Comparison of ENCODE assay signal across 10 cellular contexts in genomic region chr11:776459-777287, GRCh38. TPM values are rescaled to one million over a fixed set of nuclear protein-coding genes. Genes with fewer than 3 reads are reported as not detected.
DNase-seq lines count a peak whose midpoint lies in the region; ATAC-seq, FAIRE-seq and TF ChIP-seq lines count a peak whose summit lies in the region.
"Had no signal": no experiment of that assay in that cellular context is flagged by ENCODE, and none has a peak within 500 bp of the region (broad histone marks: within the 10 kb centered on the region; RNA-seq: fewer than 3 reads in every experiment).

No MANE protein-coding gene starts in this region.

- peak overlapping the region; percentile 77 for H2BK5ac ChIP-seq in H1 (ENCODE audit: low read depth, low read length)

- H3K56ac ChIP-seq in H1 (replicated peaks; ENCODE audit: insufficient read length, low read depth, low read length): peak overlapping the region; percentile 92

- FAIRE-seq in H1 (lab: Jason Lieb, UNC): no peak
- FAIRE-seq: TTC549 had no signal

- H2BK12ac ChIP-seq in H1 (ENCODE audit: low read depth, low read length): no peak overlapping the region

- peak overlapping the region; percentile 81; the same call in 1 of the 2 replicates for H3K18ac ChIP-seq in H1 (ENCODE audit: extremely low read depth, low read length)

- H3K23ac ChIP-seq in H1 (ENCODE audit: insufficient read length): no peak overlapping the region

- no peaks in the 10 kb centered on the region for H3K9me3 ChIP-seq in CD4-positive, CD25-positive, alpha-beta regulatory T cell (ENCODE audit: control insufficient read depth in 2 of 2, low read length in 2 of 2)
- H3K9me3 ChIP-seq in SJSA1 (replicated peaks) (no peaks in the 10 kb centered on the region), H1 (ENCODE audit: insufficient read depth in 2 of 2, low read depth in 1 of 2, low read length in 1 of 2) (no peaks in the 10 kb centered on the region), mucosa of rectum (ENCODE audit: control insufficient read depth in 2 of 2, low read length in 2 of 2) (no peaks in the 10 kb centered on the region)

- H3K27ac ChIP-seq in CD4-positive, CD25-positive, alpha-beta regulatory T cell (ENCODE audit: insufficient read depth, low read length, poor library complexity, severe bottlenecking): peak overlapping the region; percentile 66
- H3K27ac ChIP-seq in SJSA1 (peak overlapping the region; percentile 68), H1 (ENCODE audit: low read depth, low read length) (peak overlapping the region; percentile 91; the same call in 1 of the 2 replicates), mucosa of rectum (ENCODE audit: low read depth in 2 of 2, low read length in 2 of 2) (peak overlapping the region; percentile 52 to 58)

- peak in 1 of 2 experiments; percentile 2; a peak in 1 of 3 replicates for TF ChIP-seq POLR2A in H1 (IDR thresholded peaks at IDR 0.05; ENCODE audit: control extremely low read depth in 1 of 2, low read depth in 2 of 2, low read length in 2 of 2)

- no peaks in the 10 kb centered on the region for H3K36me3 Mint-ChIP-seq in CD4-positive, CD25-positive, alpha-beta regulatory T cell

- no peaks in the 10 kb centered on the region for H3K27me3 ChIP-seq in CD4-positive, CD25-positive, alpha-beta regulatory T cell (ENCODE audit: control insufficient read depth, insufficient read depth, low read length)
- H3K27me3 ChIP-seq in SJSA1 (replicated peaks) (no peaks in the 10 kb centered on the region), H1 (replicated peaks in 1 of 4; ENCODE audit: control insufficient read depth in 3 of 4, extremely low read depth in 1 of 4, insufficient read depth in 3 of 4, low read length in 3 of 4) (no peaks in the 10 kb centered on the region), mucosa of rectum (ENCODE audit: control insufficient read depth in 2 of 2, insufficient read depth in 2 of 2, low read length in 2 of 2) (no peaks in the 10 kb centered on the region)

- H2AK5ac ChIP-seq in H1 (ENCODE audit: low read depth, low read length): peak overlapping the region; percentile 75; the same call in 1 of the 2 replicates

- H2AFZ ChIP-seq in H1 (ENCODE audit: low read length): no peak overlapping the region

- no peak for TF ChIP-seq RAD21 in H1 (IDR thresholded peaks at IDR 0.05 in 1 of 2, conservative IDR thresholded peaks at IDR 0.05 in 1 of 2; ENCODE audit: low read depth in 2 of 2, low read length in 2 of 2)

- no peak for TF ChIP-seq CTCF in H1 (IDR thresholded peaks at IDR 0.05; ENCODE audit: control extremely low read depth in 1 of 3, insufficient read depth in 1 of 3, low read depth in 1 of 3, low read length in 3 of 3)

- TF ChIP-seq EP300 in H1 (IDR thresholded peaks at IDR 0.05; ENCODE audit: borderline replicate concordance in 1 of 2, low read depth in 2 of 2, low read length in 2 of 2): no peak

- peaks cover 0 to 42% (median 5%) of the 10 kb centered on the region in 4 donors for H3K4me1 Mint-ChIP-seq in CD4-positive, CD25-positive, alpha-beta regulatory T cell

- no peaks in the 10 kb centered on the region for H3K36me3 ChIP-seq in CD4-positive, CD25-positive, alpha-beta regulatory T cell (ENCODE audit: control insufficient read depth, insufficient read depth, low read length)
- H3K36me3 ChIP-seq in SJSA1: peaks cover 6% of the 10 kb centered on the region
- H3K36me3 ChIP-seq in H1 (ENCODE audit: control insufficient read depth in 2 of 4, insufficient read depth in 4 of 4, low read length in 3 of 4): peaks cover 3 to 11% (median 5%) of the 10 kb centered on the region in 4 experiments; a peak in 4 of 8 replicates
- peaks cover 10 to 11% of the 10 kb centered on the region in 2 donors for H3K36me3 ChIP-seq in mucosa of rectum (ENCODE audit: control insufficient read depth in 2 of 2, insufficient read depth in 2 of 2, low read length in 2 of 2)

- peak overlapping the region; percentile 91 for H3K4ac ChIP-seq in H1 (replicated peaks; ENCODE audit: insufficient read length, low read depth, low read length)

- H3K27me3 Mint-ChIP-seq in CD4-positive, CD25-positive, alpha-beta regulatory T cell: no peaks in the 10 kb centered on the region

- H4K5ac ChIP-seq in H1 (ENCODE audit: insufficient read length, low read depth, low read length): peak overlapping the region; percentile 91

- H2BK120ac ChIP-seq in H1 (replicated peaks; ENCODE audit: low read depth, low read length): no peak overlapping the region

- H4K20me1 ChIP-seq in H1 (replicated peaks in 1 of 2; ENCODE audit: control insufficient read depth in 1 of 2, insufficient read depth in 2 of 2, low read length in 2 of 2): peaks cover 17 to 31% of the 10 kb centered on the region in 2 experiments

- H4K91ac ChIP-seq in H1 (replicated peaks; ENCODE audit: insufficient read length, low read length): peak overlapping the region; percentile 45

- H3K4me2 ChIP-seq in H1 (ENCODE audit: insufficient read depth in 1 of 2, low read depth in 2 of 2, low read length in 2 of 2): peak overlapping the region; percentile 85 to 86

- H2BK15ac ChIP-seq in H1 (ENCODE audit: low read length): peak overlapping the region; percentile 92; the same call in 1 of the 2 replicates

- H2BK20ac ChIP-seq in H1 (ENCODE audit: low read length): no peak overlapping the region

- H3K4me3 ChIP-seq in CD4-positive, CD25-positive, alpha-beta regulatory T cell (ENCODE audit: low read depth, low read length): no peak overlapping the region
- H3K4me3 ChIP-seq in SJSA1: peak overlapping the region; percentile 87
- H3K4me3 ChIP-seq in H1 (ENCODE audit: extremely low read depth in 1 of 4, insufficient read depth in 2 of 4, low read depth in 3 of 4, low read length in 4 of 4): peak overlapping the region; percentile 77 to 91 (median 85)
- H3K4me3 ChIP-seq in mucosa of rectum (ENCODE audit: low read length in 2 of 2): peak overlapping the region; percentile 74 to 80

- POLR2A ChIA-PET in H1 (lab: Charles Lee; ENCODE audit: partially characterized antibody): interaction anchor here (0.5 to 35.3 kb wide), 20 partner anchors 9 to 979 kb away, joined by 3 to 636 read pairs (median 4); partner anchors contain the start of genes CEND1, PNPLA2, RPLP2 and TALDO1

- DNase-seq in CD4-positive, CD25-positive, alpha-beta regulatory T cell: peak in 1 of 3 donors; percentile 46
- DNase-seq in SJSA1 (ENCODE audit: low read depth in 1 of 2, low spot score in 2 of 2) (no peak), H1 (ENCODE audit: low read depth in 1 of 2, low spot score in 2 of 2) (no peak), HCEC 1CT (no peak), epidermal melanocyte (ENCODE audit: insufficient read length, low spot score) (no peak)

- CTCF ChIA-PET in H1 (lab: Charles Lee; ENCODE audit: partially characterized antibody): interaction anchor here (0.6 to 2.9 kb wide), 9 partner anchors 11 to 922 kb away, joined by 3 to 15 read pairs (median 3); no protein-coding TSS in a partner anchor

- peaks cover 30% of the 10 kb centered on the region for H3K4me1 ChIP-seq in CD4-positive, CD25-positive, alpha-beta regulatory T cell (ENCODE audit: control insufficient read depth, insufficient read depth, low read length, poor library complexity, severe bottlenecking)
- H3K4me1 ChIP-seq in SJSA1 (replicated peaks): peaks cover 9% of the 10 kb centered on the region
- H3K4me1 ChIP-seq in H1 (replicated peaks in 1 of 4; ENCODE audit: control insufficient read depth in 3 of 4, insufficient read depth in 4 of 4, low read length in 3 of 4): peaks cover under 1 to 16% (median 7%) of the 10 kb centered on the region in 4 experiments; a peak in 6 of 7 replicates
- H3K4me1 ChIP-seq in mucosa of rectum (ENCODE audit: control insufficient read depth in 2 of 2, insufficient read depth in 2 of 2, low read length in 2 of 2): peaks cover 14 to 21% of the 10 kb centered on the region in 2 donors

- peak; percentile 30 to 52 for ATAC-seq in CD4-positive, CD25-positive, alpha-beta regulatory T cell (ENCODE audit: low read depth in 2 of 2)
- peak; percentile 36 for ATAC-seq in GM19025 (IDR thresholded peaks at IDR 0.05; ENCODE audit: low read depth, unreplicated experiment)
- peak; percentile 17 for ATAC-seq in HG03139 (IDR thresholded peaks at IDR 0.05; ENCODE audit: unreplicated experiment)

- H3K9me3 Mint-ChIP-seq in CD4-positive, CD25-positive, alpha-beta regulatory T cell: no peaks in the 10 kb centered on the region

- H3K9ac ChIP-seq in H1 (replicated peaks in 1 of 4; ENCODE audit: extremely low read depth in 1 of 4, low read depth in 3 of 4, low read length in 3 of 4) (peak overlapping the region; percentile 62 to 95 (median 82)), mucosa of rectum (ENCODE audit: low read depth in 1 of 2, low read length in 2 of 2) (peak overlapping the region; percentile 66 to 91)

- H3K79me1 ChIP-seq in H1 (ENCODE audit: low read depth, low read length): 0 out of 2 replicates have a peak, but pooled peaks cover 6% of the 10 kb centered on the region

- 4% methylated on average over 29 of the region's 68 CpGs; no CpG with 5 or more reads in 1 of the 2 experiments for WGBS in H1 (ENCODE audit: extremely low coverage in 1 of 2, insufficient coverage in 1 of 2, insufficient read length in 1 of 2, insufficient replicate concordance in 2 of 2, low coverage in 1 of 2, low lambda C conversion rate in 2 of 2, missing lambda C conversion rate in 1 of 2), 2 experiments

- H3K27ac Mint-ChIP-seq in CD4-positive, CD25-positive, alpha-beta regulatory T cell: peak overlapping the region in 2 of 3 donors; percentile 51 to 77

- peaks cover 13% of the 10 kb centered on the region; the same call in 1 of the 2 replicates for H3K23me2 ChIP-seq in H1 (ENCODE audit: low read depth, low read length)

- peaks cover 7 to 43% of the 10 kb centered on the region in 2 experiments; a peak in 3 of 4 replicates for H3K79me2 ChIP-seq in H1 (ENCODE audit: control insufficient read depth in 1 of 2, insufficient read depth in 2 of 2, low read length in 2 of 2)

- H3K4me3 Mint-ChIP-seq in CD4-positive, CD25-positive, alpha-beta regulatory T cell: peak overlapping the region; percentile 67 to 93 (median 84)

- H4K8ac ChIP-seq in H1 (ENCODE audit: extremely low read depth, insufficient read depth, low read length): peak overlapping the region; percentile 89

- H3K14ac ChIP-seq in H1 (ENCODE audit: insufficient read length): no peak overlapping the region

RNA-seq across cellular contexts. Expression of gene GATD1, which starts 0.6 kb away (rescaled TPM):
- total RNA-seq in CD4-positive, CD25-positive, alpha-beta regulatory T cell: 42.1 TPM
- polyA plus RNA-seq in CD4-positive, CD25-positive, alpha-beta regulatory T cell: 1 to 10 TPM; 3.6 to 5.5 (median 4.8) TPM
- total RNA-seq in SJSA1 (2014; rRNA removed; shearing (Covaris generic)): 7.0 and 12.4 TPM in 2 replicates
- total RNA-seq in H1 (2021; fragmentation: NEBNext Ultra II Directional; extraction: Animal tissue kit (Norgen Biotek cat#: 25700)): 47.5 and 54.9 TPM in 2 replicates
- polyA plus RNA-seq in H1 (2011; rRNA removed): 54.8 and 101 TPM in 2 replicates
- polyA plus RNA-seq in H1 (2011; cell fraction: cytosol; rRNA removed): 97.6 TPM
- 235 TPM for polyA plus RNA-seq in H1 (2011; cell fraction: nucleus; rRNA removed)
- 34.4 to 62.1 TPM (median 53.0 TPM) in 4 replicates for polyA plus RNA-seq in H1 (2012, experiment 1 of 2)
- 39.0 TPM for polyA plus RNA-seq in H1 (2012, experiment 2 of 2)
- 46.9 TPM for polyA plus RNA-seq in H1 (2013, experiment 1 of 2)
- polyA plus RNA-seq in H1 (2013, experiment 2 of 2): 40.6 TPM
- polyA minus RNA-seq in H1 (2011; rRNA and poly(A)+ RNA removed): 17.0 and 20.4 TPM in 2 replicates
- 19.2 TPM for polyA minus RNA-seq in H1 (2011; cell fraction: cytosol; rRNA and poly(A)+ RNA removed)
- 49.0 TPM for polyA minus RNA-seq in H1 (2011; cell fraction: nucleus; rRNA and poly(A)+ RNA removed)

RNA-seq across cellular contexts. Expression of gene CEND1, which starts 13.2 kb away (rescaled TPM):
- not detected for total RNA-seq in CD4-positive, CD25-positive, alpha-beta regulatory T cell
- under 1 TPM in 3 of 4 donors, not detected in 1; 0.47 to 0.67 (median 0.49) TPM for polyA plus RNA-seq in CD4-positive, CD25-positive, alpha-beta regulatory T cell
- 0.21 and 0.88 TPM in 2 replicates for total RNA-seq in SJSA1 (2014; rRNA removed; shearing (Covaris generic))
- total RNA-seq in H1 (2021; fragmentation: NEBNext Ultra II Directional; extraction: Animal tissue kit (Norgen Biotek cat#: 25700)): 5.0 and 5.7 TPM in 2 replicates
- polyA plus RNA-seq in H1 (2011; rRNA removed): 0.82 and 1.3 TPM in 2 replicates
- 0.87 TPM for polyA plus RNA-seq in H1 (2011; cell fraction: cytosol; rRNA removed)
- 1.7 TPM for polyA plus RNA-seq in H1 (2011; cell fraction: nucleus; rRNA removed)
- polyA plus RNA-seq in H1 (2012, experiment 1 of 2): 2.2 to 3.9 TPM (median 2.9 TPM) in 4 replicates
- 1.8 TPM for polyA plus RNA-seq in H1 (2012, experiment 2 of 2)
- 1.3 TPM for polyA plus RNA-seq in H1 (2013, experiment 1 of 2)
- 1.7 TPM for polyA plus RNA-seq in H1 (2013, experiment 2 of 2)
- polyA minus RNA-seq in H1 (2011; rRNA and poly(A)+ RNA removed): not detected in 2 replicates
- polyA minus RNA-seq in H1 (2011; cell fraction: cytosol; rRNA and poly(A)+ RNA removed): 1.6 TPM
- polyA minus RNA-seq in H1 (2011; cell fraction: nucleus; rRNA and poly(A)+ RNA removed): 0.60 TPM
- total RNA-seq: subcutaneous adipose tissue had no signal

RNA-seq across cellular contexts. Expression of gene SLC25A22, which starts 21.4 kb away (rescaled TPM):
- total RNA-seq in CD4-positive, CD25-positive, alpha-beta regulatory T cell: 20.3 TPM
- 1 to 10 TPM; 5.3 to 6.6 (median 6.4) TPM for polyA plus RNA-seq in CD4-positive, CD25-positive, alpha-beta regulatory T cell
- 5.1 and 11.1 TPM in 2 replicates for total RNA-seq in SJSA1 (2014; rRNA removed; shearing (Covaris generic))
- 48.0 and 54.3 TPM in 2 replicates for total RNA-seq in H1 (2021; fragmentation: NEBNext Ultra II Directional; extraction: Animal tissue kit (Norgen Biotek cat#: 25700))
- 31.5 and 52.0 TPM in 2 replicates for polyA plus RNA-seq in H1 (2011; rRNA removed)
- 22.1 TPM for polyA plus RNA-seq in H1 (2011; cell fraction: cytosol; rRNA removed)
- polyA plus RNA-seq in H1 (2011; cell fraction: nucleus; rRNA removed): 98.2 TPM
- 21.5 to 44.0 TPM (median 35.8 TPM) in 4 replicates for polyA plus RNA-seq in H1 (2012, experiment 1 of 2)
- 29.6 TPM for polyA plus RNA-seq in H1 (2012, experiment 2 of 2)
- polyA plus RNA-seq in H1 (2013, experiment 1 of 2): 24.3 TPM
- polyA plus RNA-seq in H1 (2013, experiment 2 of 2): 24.4 TPM
- polyA minus RNA-seq in H1 (2011; rRNA and poly(A)+ RNA removed): 18.7 and 26.7 TPM in 2 replicates
- 21.4 TPM for polyA minus RNA-seq in H1 (2011; cell fraction: cytosol; rRNA and poly(A)+ RNA removed)
- polyA minus RNA-seq in H1 (2011; cell fraction: nucleus; rRNA and poly(A)+ RNA removed): 27.1 TPM

RNA-seq across cellular contexts. Expression of gene PIDD1, which starts 28.4 kb away (rescaled TPM):
- 31.7 TPM for total RNA-seq in CD4-positive, CD25-positive, alpha-beta regulatory T cell
- polyA plus RNA-seq in CD4-positive, CD25-positive, alpha-beta regulatory T cell: 1 to 10 TPM; 1.8 to 6.7 (median 4.3) TPM
- total RNA-seq in SJSA1 (2014; rRNA removed; shearing (Covaris generic)): 2.1 and 2.4 TPM in 2 replicates
- 18.9 and 24.9 TPM in 2 replicates for total RNA-seq in H1 (2021; fragmentation: NEBNext Ultra II Directional; extraction: Animal tissue kit (Norgen Biotek cat#: 25700))
- 26.1 and 51.4 TPM in 2 replicates for polyA plus RNA-seq in H1 (2011; rRNA removed)
- 30.7 TPM for polyA plus RNA-seq in H1 (2011; cell fraction: cytosol; rRNA removed)
- 219 TPM for polyA plus RNA-seq in H1 (2011; cell fraction: nucleus; rRNA removed)
- 12.3 to 30.0 TPM (median 25.6 TPM) in 4 replicates for polyA plus RNA-seq in H1 (2012, experiment 1 of 2)
- polyA plus RNA-seq in H1 (2012, experiment 2 of 2): 17.5 TPM
- 20.9 TPM for polyA plus RNA-seq in H1 (2013, experiment 1 of 2)
- 18.5 TPM for polyA plus RNA-seq in H1 (2013, experiment 2 of 2)
- polyA minus RNA-seq in H1 (2011; rRNA and poly(A)+ RNA removed): 5.4 and 5.8 TPM in 2 replicates
- polyA minus RNA-seq in H1 (2011; cell fraction: cytosol; rRNA and poly(A)+ RNA removed): 13.4 TPM
- polyA minus RNA-seq in H1 (2011; cell fraction: nucleus; rRNA and poly(A)+ RNA removed): 47.6 TPM

RNA-seq across cellular contexts. Expression of gene TALDO1, which starts 29.4 kb away (rescaled TPM):
- 68.3 TPM for total RNA-seq in CD4-positive, CD25-positive, alpha-beta regulatory T cell
- polyA plus RNA-seq in CD4-positive, CD25-positive, alpha-beta regulatory T cell: 100 to 1,000 TPM; 227 to 274 (median 240) TPM
- total RNA-seq in SJSA1 (2014; rRNA removed; shearing (Covaris generic)): 159 and 302 TPM in 2 replicates
- total RNA-seq in H1 (2021; fragmentation: NEBNext Ultra II Directional; extraction: Animal tissue kit (Norgen Biotek cat#: 25700)): 302 and 308 TPM in 2 replicates
- polyA plus RNA-seq in H1 (2011; rRNA removed): 265 and 293 TPM in 2 replicates
- polyA plus RNA-seq in H1 (2011; cell fraction: cytosol; rRNA removed): 348 TPM
- polyA plus RNA-seq in H1 (2011; cell fraction: nucleus; rRNA removed): 319 TPM
- 296 to 332 TPM (median 325 TPM) in 4 replicates for polyA plus RNA-seq in H1 (2012, experiment 1 of 2)
- 421 TPM for polyA plus RNA-seq in H1 (2012, experiment 2 of 2)
- 240 TPM for polyA plus RNA-seq in H1 (2013, experiment 1 of 2)
- polyA plus RNA-seq in H1 (2013, experiment 2 of 2): 235 TPM
- 114 and 141 TPM in 2 replicates for polyA minus RNA-seq in H1 (2011; rRNA and poly(A)+ RNA removed)
- 161 TPM for polyA minus RNA-seq in H1 (2011; cell fraction: cytosol; rRNA and poly(A)+ RNA removed)
- polyA minus RNA-seq in H1 (2011; cell fraction: nucleus; rRNA and poly(A)+ RNA removed): 71.4 TPM
